In genomic region chr1:89407768-89408167, GRCh38 we compare ENCODE assay signal across 7 cellular contexts. TPM values are rescaled to one million over a fixed set of nuclear protein-coding genes. Genes with fewer than 3 reads are reported as not detected.
A peak's percentile ranks its signal among the peaks of the same experiment; 100 is the strongest.
DNase-seq lines count a peak whose midpoint lies in the region; ATAC-seq, FAIRE-seq and TF ChIP-seq lines count a peak whose summit lies in the region.
"Not testable (repeated sequence)": the region's sequence is repeated elsewhere in the genome, so short reads cannot be mapped to it uniquely, and the experiment has no call there.

No MANE protein-coding gene starts in this region.

- not testable (repeated sequence) for H4K20me1 ChIP-seq in hepatocyte (ENCODE audit: insufficient read depth, poor library complexity, severe bottlenecking)

- H2AFZ ChIP-seq in hepatocyte: not testable (repeated sequence)

- H3K4me3 ChIP-seq in epithelial cell of proximal tubule (ENCODE audit: low read depth, low read length) (peak overlapping the region; percentile 45), stomach smooth muscle (ENCODE audit: low read length in 2 of 2) (peak overlapping the region; percentile 52 to 62)
- H3K4me3 ChIP-seq in hepatocyte: not testable (repeated sequence)

- H3K36me3 Mint-ChIP-seq in activated CD4-positive, alpha-beta T cell treated with anti-CD3 and anti-CD28 coated beads for 36 hours (ENCODE audit: low read depth); activated naive CD8-positive, alpha-beta T cell treated with anti-CD3 and anti-CD28 coated beads, Interleukin-2, amount 10 ng/mL, durations not matched to agents 7 days and 5 days; natural killer cell: not testable (repeated sequence)

- H3K27ac ChIP-seq in hepatocyte: peak overlapping the region; percentile 42
- H3K27ac ChIP-seq in stomach smooth muscle (ENCODE audit: low read length): not testable (repeated sequence)

- peak; percentile 71 for FAIRE-seq in H54 (lab: Jason Lieb, UNC)

- not testable (repeated sequence) for H3K27me3 Mint-ChIP-seq in activated CD4-positive, alpha-beta T cell treated with anti-CD3 and anti-CD28 coated beads for 36 hours; activated naive CD8-positive, alpha-beta T cell treated with anti-CD3 and anti-CD28 coated beads, Interleukin-2, amount 10 ng/mL, durations not matched to agents 7 days and 5 days; natural killer cell (ENCODE audit: low read depth in 2 of 2)

- intact Hi-C loops in activated CD4-positive, alpha-beta T cell treated with anti-CD3 and anti-CD28 coated beads for 36 hours (cut with DNase I, micrococcal nuclease); natural killer cell (cut with micrococcal nuclease): not testable (repeated sequence)

- H3K9me3 Mint-ChIP-seq in activated CD4-positive, alpha-beta T cell treated with anti-CD3 and anti-CD28 coated beads for 36 hours (ENCODE audit: low read depth); activated naive CD8-positive, alpha-beta T cell treated with anti-CD3 and anti-CD28 coated beads, Interleukin-2, amount 10 ng/mL, durations not matched to agents 7 days and 5 days; natural killer cell: not testable (repeated sequence)

- not testable (repeated sequence) for ATAC-seq in activated CD4-positive, alpha-beta T cell treated with anti-CD3 and anti-CD28 coated beads for 36 hours; activated naive CD8-positive, alpha-beta T cell treated with anti-CD3 and anti-CD28 coated beads, Interleukin-2, amount 10 ng/mL, durations not matched to agents 7 days and 5 days (ENCODE audit: low read depth)
- ATAC-seq in natural killer cell: peak in 1 of 3 donors; percentile 20

- H3K9ac ChIP-seq in stomach smooth muscle (ENCODE audit: low read length in 2 of 2): peak overlapping the region in 1 of 2 donors; percentile 55

- H3K79me2 ChIP-seq in hepatocyte: not testable (repeated sequence)

- H3K27me3 ChIP-seq in hepatocyte; stomach smooth muscle (ENCODE audit: control insufficient read depth in 1 of 2, insufficient read depth in 2 of 2, low read length in 2 of 2): not testable (repeated sequence)

- not testable (repeated sequence) for H3K36me3 ChIP-seq in hepatocyte (replicated peaks; ENCODE audit: insufficient read depth, low read depth); stomach smooth muscle (ENCODE audit: control insufficient read depth in 2 of 2, insufficient read depth in 2 of 2, low read length in 2 of 2)

- peaks cover 20% of the 10 kb centered on the region for H3K4me1 Mint-ChIP-seq in activated CD4-positive, alpha-beta T cell treated with anti-CD3 and anti-CD28 coated beads for 36 hours
- H3K4me1 Mint-ChIP-seq in activated naive CD8-positive, alpha-beta T cell treated with anti-CD3 and anti-CD28 coated beads, Interleukin-2, amount 10 ng/mL, durations not matched to agents 7 days and 5 days: peaks cover 16% of the 10 kb centered on the region
- H3K4me1 Mint-ChIP-seq in natural killer cell: peaks cover 7 to 11% of the 10 kb centered on the region in 2 donors

- 78% methylated on average over 2 of the region's 2 CpGs for WGBS in hepatocyte (ENCODE audit: low lambda C conversion rate, missing lambda C conversion rate)

- not testable (repeated sequence) for TF ChIP-seq CTCF in epithelial cell of proximal tubule (conservative IDR thresholded peaks at IDR 0.05; ENCODE audit: low read depth, low read length); hepatocyte (IDR thresholded peaks at IDR 0.05; ENCODE audit: poor library complexity); natural killer cell (IDR thresholded peaks at IDR 0.05)

- not testable (repeated sequence) for H3K9me2 ChIP-seq in hepatocyte (replicated peaks; ENCODE audit: insufficient read depth)

- DNase-seq in H54 (ENCODE audit: insufficient read length, low spot score); activated CD4-positive, alpha-beta T cell treated with anti-CD3 and anti-CD28 coated beads for 36 hours; activated naive CD8-positive, alpha-beta T cell treated with anti-CD3 and anti-CD28 coated beads, Interleukin-2, amount 10 ng/mL, durations not matched to agents 7 days and 5 days; epithelial cell of proximal tubule (ENCODE audit: low read depth); hepatocyte (ENCODE audit: low spot score); natural killer cell: not testable (repeated sequence)

- H3K27ac Mint-ChIP-seq in activated CD4-positive, alpha-beta T cell treated with anti-CD3 and anti-CD28 coated beads for 36 hours: peak overlapping the region; percentile 41
- H3K27ac Mint-ChIP-seq in activated naive CD8-positive, alpha-beta T cell treated with anti-CD3 and anti-CD28 coated beads, Interleukin-2, amount 10 ng/mL, durations not matched to agents 7 days and 5 days: peak overlapping the region; percentile 85
- H3K27ac Mint-ChIP-seq in natural killer cell: peak overlapping the region in 1 of 2 donors; percentile 50

- not testable (repeated sequence) for H3K4me1 ChIP-seq in hepatocyte (ENCODE audit: insufficient read depth); stomach smooth muscle (ENCODE audit: control insufficient read depth, insufficient read depth, low read length)

- POLR2A ChIA-PET in activated CD4-positive, alpha-beta T cell treated with anti-CD3 and anti-CD28 coated beads for 36 hours (lab: Charles Lee): interaction anchor here (0.6 kb wide), 1 partner anchor 460 kb away, joined by 3 read pairs; no protein-coding TSS in a partner anchor
- POLR2A ChIA-PET in activated naive CD8-positive, alpha-beta T cell treated with anti-CD3 and anti-CD28 coated beads, Interleukin-2, amount 10 ng/mL, durations not matched to agents 7 days and 5 days (lab: Charles Lee): not testable (repeated sequence)

- not testable (repeated sequence) for H3K9me3 ChIP-seq in hepatocyte (ENCODE audit: low read depth); stomach smooth muscle (ENCODE audit: control insufficient read depth in 2 of 2, low read length in 2 of 2)

- H3K4me2 ChIP-seq in hepatocyte: peak overlapping the region; percentile 69

- CTCF ChIA-PET in activated CD4-positive, alpha-beta T cell treated with anti-CD3 and anti-CD28 coated beads for 36 hours (lab: Charles Lee): interaction anchor here (0.6 kb wide), 1 partner anchor 487 kb away, joined by 3 read pairs; no protein-coding TSS in a partner anchor

- not testable (repeated sequence) for TF ChIP-seq POLR2A in H54 (IDR thresholded peaks at IDR 0.05; ENCODE audit: low read depth, low read length)

- H3K4me3 Mint-ChIP-seq in activated CD4-positive, alpha-beta T cell treated with anti-CD3 and anti-CD28 coated beads for 36 hours: peak overlapping the region; percentile 48
- peak overlapping the region; percentile 86 for H3K4me3 Mint-ChIP-seq in activated naive CD8-positive, alpha-beta T cell treated with anti-CD3 and anti-CD28 coated beads, Interleukin-2, amount 10 ng/mL, durations not matched to agents 7 days and 5 days
- H3K4me3 Mint-ChIP-seq in natural killer cell: peak overlapping the region; percentile 65

RNA-seq across cellular contexts. Expression of gene GBP6, which starts 43.9 kb away (rescaled TPM):
- total RNA-seq in activated CD4-positive, alpha-beta T cell treated with anti-CD3 and anti-CD28 coated beads for 36 hours: under 1 TPM; 0.46 to 0.53 TPM
- under 1 TPM; 0.23 to 0.47 TPM for total RNA-seq in activated naive CD8-positive, alpha-beta T cell treated with anti-CD3 and anti-CD28 coated beads, Interleukin-2, amount 10 ng/mL, durations not matched to agents 7 days and 5 days
- total RNA-seq in epithelial cell of proximal tubule (0.40 and 0.65 TPM in 2 replicates), hepatocyte (0.03 TPM in 1 of 2 replicates, not detected in the other), natural killer cell (under 1 TPM; 0.23 to 0.40 (median 0.39) TPM)
- polyA plus RNA-seq in hepatocyte: not detected in 2 replicates
